Comparison of ENCODE assay signal across 1 cellular context in genomic region chr20:41143354-41143753, GRCh38.
TF ChIP-seq lines count a peak whose summit lies in the region.

No MANE protein-coding gene starts in this region.

TF ChIP-seq in HepG2, 621 proteins besides CTCF, POLR2A, EP300 and RAD21:
- TF ChIP-seq ZNF724P (CRISPR knock-in tag; IDR thresholded peaks at IDR 0.05; ENCODE audit: borderline replicate concordance) (0 out of 2 replicates have a peak, but pooled peaks have one; percentile 40), CEBPZ (IDR thresholded peaks at IDR 0.05; ENCODE audit: low read length) (no peak)
